Comparison of ENCODE assay signal across 8 cellular contexts in the genomic region with DNA sequence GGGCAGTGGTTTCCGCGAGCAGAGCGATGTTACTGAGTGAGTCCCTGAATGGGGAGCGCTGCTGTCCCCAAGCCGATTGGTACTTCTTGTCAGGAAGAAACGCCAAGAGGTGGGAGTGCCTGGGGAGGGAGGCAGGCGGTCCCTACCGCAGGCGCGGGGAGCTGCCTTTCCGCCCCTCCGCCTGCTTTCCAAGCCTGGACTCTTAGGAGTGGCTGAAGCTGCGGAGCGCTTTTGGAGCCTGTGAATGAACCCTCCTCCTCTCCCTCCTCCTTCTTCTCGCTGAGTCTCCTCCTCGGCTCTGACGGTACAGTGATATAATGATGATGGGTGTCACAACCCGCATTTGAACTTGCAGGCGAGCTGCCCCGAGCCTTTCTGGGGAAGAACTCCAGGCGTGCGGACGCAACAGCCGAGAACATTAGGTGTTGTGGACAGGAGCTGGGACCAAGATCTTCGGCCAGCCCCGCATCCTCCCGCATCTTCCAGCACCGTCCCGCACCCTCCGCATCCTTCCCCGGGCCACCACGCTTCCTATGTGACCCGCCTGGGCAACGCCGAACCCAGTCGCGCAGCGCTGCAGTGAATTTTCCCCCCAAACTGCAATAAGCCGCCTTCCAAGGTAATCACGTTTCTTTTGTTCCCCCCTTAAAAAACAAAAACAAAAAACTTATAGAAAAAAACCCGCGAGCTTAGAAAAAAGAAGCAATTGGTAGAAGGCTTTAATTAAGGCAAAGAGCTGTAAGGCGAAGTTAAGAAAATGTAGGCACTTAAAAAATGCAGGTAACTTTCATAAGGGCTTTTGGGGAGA. TPM values are rescaled to one million over a fixed set of nuclear protein-coding genes. Genes with fewer than 3 reads are reported as not detected.
DNase-seq lines count a peak whose midpoint lies in the region; ATAC-seq, FAIRE-seq and TF ChIP-seq lines count a peak whose summit lies in the region.

A gene (plus strand): TSS at position 340 of the 808 bp plus-strand sequence. CDS start 11,775 bp downstream, outside the sequence.

- peaks cover 98% of the 10 kb centered on the region for H3K27me3 ChIP-seq in left ventricle myocardium inferior (ENCODE audit: low read depth)
- H3K27me3 ChIP-seq in pancreas: peaks cover 0 to 24% (median 4%) of the 10 kb centered on the region in 4 donors

- H3K4me1 ChIP-seq in left ventricle myocardium inferior (peaks cover 43% of the 10 kb centered on the region), pancreas (peaks cover 0 to 11% (median 7%) of the 10 kb centered on the region in 3 donors)

- TF ChIP-seq CTCF in left ventricle myocardium inferior (IDR thresholded peaks at IDR 0.05; ENCODE audit: borderline replicate concordance) (no peak), pancreas (IDR thresholded peaks at IDR 0.05) (no peak)

- peak within 1 kb of the TSS; percentile 76 for H3K27ac ChIP-seq in left ventricle myocardium inferior (replicated peaks)
- peak within 1 kb of the TSS in 2 of 4 donors; percentile 37 to 45 for H3K27ac ChIP-seq in pancreas

- FAIRE-seq in pancreas (lab: Jason Lieb, UNC): no peak

- H3K9me3 ChIP-seq in left ventricle myocardium inferior (replicated peaks): no peaks in the 10 kb centered on the region
- no peaks in the 10 kb centered on the region for H3K9me3 ChIP-seq in pancreas

- intact Hi-C loops in left ventricle myocardium inferior (cut with micrococcal nuclease) (no loop called here), pancreas (cut with DNase I) (no loop called here)

- peak; percentile 46 for DNase-seq in DMS 273 (lab: John Stamatoyannopoulos, UW; ENCODE audit: unreplicated experiment)
- peak; percentile 87 for DNase-seq in LHCN-M2 (ENCODE audit: low read depth)
- DNase-seq in amniotic stem cell (lab: John Stamatoyannopoulos, UW): peak; percentile 44
- DNase-seq in left ventricle myocardium inferior: peak; percentile 65
- DNase-seq in pancreas: peak in 4 of 6 donors; percentile 9 to 65 (median 41)
- no peak for DNase-seq in T1000 (lab: John Stamatoyannopoulos, UW)
- DNase-seq in SHP77 treated with DMSO at 0.1 percent for 48 hours (lab: John Stamatoyannopoulos, UW): no peak
- no peak for DNase-seq in DMS153 (lab: John Stamatoyannopoulos, UW)

- peak in 3 of 4 donors; percentile 4 to 26 (median 9) for ATAC-seq in pancreas

- WGBS in pancreas, 2 donors: 5 to 7% methylated on average over 43 of the region's 43 CpGs

- H3K36me3 ChIP-seq in left ventricle myocardium inferior (no peaks in the 10 kb centered on the region), pancreas (no peaks in the 10 kb centered on the region)

- H3K4me3 ChIP-seq in left ventricle myocardium inferior (peak within 1 kb of the TSS; percentile 67), pancreas (peak within 1 kb of the TSS in 3 of 4 donors; percentile 9 to 53 (median 34))

RNA-seq across cellular contexts. Expression of the gene that starts here (rescaled TPM):
- total RNA-seq in LHCN-M2 (2014; rRNA removed): 154 and 160 TPM in 2 replicates
- polyA plus RNA-seq in LHCN-M2 (2012): 47.0 TPM
- 25.2 TPM for total RNA-seq in left ventricle myocardium inferior
- total RNA-seq in pancreas: 10 to 100 TPM in 3 of 6 donors, 1 to 10 TPM in 3; 1.0 to 69.4 (median 7.4) TPM
- polyA plus RNA-seq in pancreas: 1 to 10 TPM in 1 of 2 donors, under 1 TPM in 1; 0.84 to 1.4 TPM

Comparison
In these comparisons a context has a peak if more than half of its experiments do, and no peak if none do; other contexts are left out.
1. DNase-seq: peak in DMS 273 (single experiment), LHCN-M2 (single experiment), amniotic stem cell (single experiment), left ventricle myocardium inferior (single experiment) and pancreas (4 of 6); none in T1000 (single experiment), SHP77 treated with DMSO at 0.1 percent for 48 hours (single experiment) and DMS153 (single experiment).